Comparison of ENCODE assay signal across 28 cellular contexts in the genomic region with DNA sequence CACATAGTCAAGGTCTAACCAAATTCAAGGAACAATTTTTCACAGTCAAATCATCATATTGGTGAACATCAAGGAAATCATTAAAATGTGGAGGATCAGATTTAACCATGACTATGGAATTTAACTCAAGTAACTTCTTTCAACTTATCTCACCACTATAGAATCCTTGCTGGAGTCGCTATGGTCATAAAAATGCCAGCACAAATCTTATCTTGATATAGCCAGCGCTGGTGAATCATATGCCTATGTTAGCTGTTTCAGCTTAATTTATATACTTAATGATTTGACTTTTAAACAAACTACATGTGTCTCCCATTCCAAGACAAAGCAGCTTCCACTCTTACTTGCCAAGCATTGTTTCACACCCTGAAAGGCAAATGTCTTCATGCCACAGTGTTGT.
"Had no signal": no experiment of that assay in that cellular context is flagged by ENCODE, and none has a peak within 500 bp of the region (broad histone marks: within the 10 kb centered on the region; RNA-seq: fewer than 3 reads in every experiment).

No MANE protein-coding gene starts in this region.

- ATAC-seq: activated CD4-positive, CD25-positive, alpha-beta regulatory T cell treated with anti-CD3 and anti-CD28 coated beads, Interleukin-2, amount 50 U/mL, for 24 hours; activated naive CD8-positive, alpha-beta T cell treated with anti-CD3 and anti-CD28 coated beads, Interleukin-2, amount 50 U/mL, for 24 hours; gastroesophageal sphincter; left cardiac atrium; left ventricle myocardium superior; stimulated activated naive CD8-positive, alpha-beta T cell treated with anti-CD3 and anti-CD28 coated beads, Interleukin-15, Interleukin-2, amounts not matched to agents 100 U/mL and 50 U/mL, for 24 hours had no signal

- DNase-seq: activated CD4-positive, alpha-beta T cell treated with anti-CD3 and anti-CD28 coated beads for 48 hours; activated CD4-positive, alpha-beta T cell treated with anti-CD3 and anti-CD28 coated beads, Interleukin-2, amount 50 U/mL, for 48 hours; activated CD8-positive, alpha-beta memory T cell treated with anti-CD3 and anti-CD28 coated beads, Interleukin-2, amount 50 U/mL, for 4 hours; activated gamma-delta T cell treated with Interleukin-2 at 50 U/mL for 16 hours; activated naive CD8-positive, alpha-beta T cell treated with anti-CD3 and anti-CD28 coated beads, Interleukin-2, amount 50 U/mL, for 24 hours; activated T-cell treated with anti-CD3 and anti-CD28 coated beads, Interleukin-2, amount 50 U/mL, for 1 hour; amygdala; effector CD8-positive, alpha-beta T cell; left cardiac atrium; left ventricle myocardium superior; naive B cell; nucleus accumbens; stimulated activated CD4-positive, alpha-beta T cell treated with anti-CD3 and anti-CD28 coated beads, Interleukin-2, amount 100 ng/mL, for 48 hours; stimulated activated naive CD8-positive, alpha-beta T cell treated with anti-CD3 and anti-CD28 coated beads, Interleukin-15, Interleukin-2, amounts not matched to agents 100 U/mL and 50 U/mL, for 24 hours; T-helper 9 cell; testis; transverse colon; WERI-Rb-1 had no signal

- H3K9ac ChIP-seq: parathyroid adenoma had no signal

- H3K27me3 Mint-ChIP-seq: activated naive CD4-positive, alpha-beta T cell treated with anti-CD3 and anti-CD28 coated beads, Interleukin-2, amount 50 U/mL, for 24 hours; activated naive CD8-positive, alpha-beta T cell treated with anti-CD3 and anti-CD28 coated beads, Interleukin-2, amount 50 U/mL, for 24 hours; central memory CD8-positive, alpha-beta T cell; naive B cell had no signal

- H3K9me3 ChIP-seq: right atrium auricular region, testis, transverse colon had no signal

- H3K4me1 ChIP-seq: gastroesophageal sphincter, parathyroid adenoma, right atrium auricular region, testis, transverse colon had no signal

- H3K79me2 ChIP-seq: hepatocyte, parathyroid adenoma had no signal

- H3K36me3 ChIP-seq: gastroesophageal sphincter, right atrium auricular region, transverse colon, WERI-Rb-1 had no signal

- H3K4me1 Mint-ChIP-seq: activated naive CD4-positive, alpha-beta T cell treated with anti-CD3 and anti-CD28 coated beads, Interleukin-2, amount 50 U/mL, for 24 hours; activated naive CD8-positive, alpha-beta T cell treated with anti-CD3 and anti-CD28 coated beads, Interleukin-2, amount 50 U/mL, for 24 hours; central memory CD8-positive, alpha-beta T cell; naive B cell; neural crest cell had no signal

- H3K27ac Mint-ChIP-seq: activated naive CD4-positive, alpha-beta T cell treated with anti-CD3 and anti-CD28 coated beads, Interleukin-2, amount 50 U/mL, for 24 hours; activated naive CD8-positive, alpha-beta T cell treated with anti-CD3 and anti-CD28 coated beads, Interleukin-2, amount 50 U/mL, for 24 hours; naive B cell; T-helper 1 cell treated with Interleukin-12 subunit alpha and Interleukin-12 subunit beta and Interleukin-4 antibody, amounts not matched to agents 30 μg/mL and 1 μg/mL, for 36 hours had no signal

- H3K4me3 Mint-ChIP-seq: activated naive CD4-positive, alpha-beta T cell treated with anti-CD3 and anti-CD28 coated beads, Interleukin-2, amount 50 U/mL, for 24 hours; activated naive CD8-positive, alpha-beta T cell treated with anti-CD3 and anti-CD28 coated beads, Interleukin-2, amount 50 U/mL, for 24 hours; central memory CD8-positive, alpha-beta T cell; naive B cell; neural crest cell; T-helper 1 cell treated with Interleukin-12 subunit alpha and Interleukin-12 subunit beta and Interleukin-4 antibody, amounts not matched to agents 30 μg/mL and 1 μg/mL, for 36 hours had no signal

- H3K4me2 ChIP-seq: hepatocyte had no signal

- H2AFZ ChIP-seq: hepatocyte, parathyroid adenoma had no signal

- H3K27ac ChIP-seq: epithelial cell of prostate, gastroesophageal sphincter, hepatocyte, parathyroid adenoma, right atrium auricular region, testis, transverse colon, WERI-Rb-1 had no signal

- H3K36me3 Mint-ChIP-seq: activated naive CD4-positive, alpha-beta T cell treated with anti-CD3 and anti-CD28 coated beads, Interleukin-2, amount 50 U/mL, for 24 hours; naive B cell had no signal

- H3K4me3 ChIP-seq: gastroesophageal sphincter, hepatocyte, right atrium auricular region, testis, transverse colon had no signal

- H3K27me3 ChIP-seq: gastroesophageal sphincter, hepatocyte, right atrium auricular region, testis, transverse colon had no signal
